29 cellular contexts compared by ENCODE assay signal in genomic region chr6:104595315-104595820, GRCh38.
"Had no signal": no experiment of that assay in that cellular context is flagged by ENCODE, and none has a peak within 500 bp of the region (broad histone marks: within the 10 kb centered on the region; RNA-seq: fewer than 3 reads in every experiment).

No MANE protein-coding gene starts in this region.

- H3K4me3 ChIP-seq: ascending aorta, body of pancreas, breast epithelium, SJSA1 had no signal

- H3K9me3 ChIP-seq: ascending aorta, body of pancreas, breast epithelium, SJSA1, SK-N-SH had no signal

- DNase-seq: activated CD4-positive, alpha-beta T cell treated with anti-CD3 and anti-CD28 coated beads, Interleukin-2, amount 10 ng/mL, durations not matched to agents 24 days and 14 days; activated CD4-positive, alpha-beta T cell treated with anti-CD3 and anti-CD28 coated beads, Interleukin-2, amount 50 U/mL, for 4 hours; activated CD8-positive, alpha-beta T cell treated with anti-CD3 and anti-CD28 coated beads for 36 hours; activated effector memory CD4-positive, alpha-beta T cell treated with anti-CD3 and anti-CD28 coated beads, Interleukin-2, amount 50 U/mL, for 16 hours; activated naive CD4-positive, alpha-beta T cell; activated naive CD4-positive, alpha-beta T cell treated with anti-CD3 and anti-CD28 coated beads, Interleukin-2, amount 50 U/mL, for 16 hours; activated naive CD8-positive, alpha-beta T cell treated with anti-CD3 and anti-CD28 coated beads for 36 hours; activated T-cell treated with anti-CD3 and anti-CD28 coated beads, Interleukin-2, amount 50 U/mL, for 1 hour; activated T-cell treated with anti-CD3 and anti-CD28 coated beads, Interleukin-2, amount 50 U/mL, for 72 hours; amniotic stem cell; body of pancreas; Karpas-422; KBM-7; NCI-H1105; NCI-H1417 treated with DMSO at 0.1 percent for 48 hours; NCI-H1694; NCI-H1930; NCI-H2171; NCI-H446; NCI-H524; NCI-H69; NCI-H82; SHP77 treated with DMSO at 0.1 percent for 48 hours; SK-N-SH had no signal

- H3K27me3 ChIP-seq: ascending aorta, body of pancreas, breast epithelium had no signal

- H3K4me1 ChIP-seq: ascending aorta, breast epithelium, SJSA1 had no signal

- ATAC-seq: activated CD8-positive, alpha-beta T cell treated with anti-CD3 and anti-CD28 coated beads for 36 hours; activated T-cell treated with anti-CD3 and anti-CD28 coated beads, Interleukin-2, amount 50 U/mL, for 72 hours; activated T-helper 17 cell treated with anti-CD3 and anti-CD28 coated beads, Interleukin-2, amount 50 U/mL, for 72 hours; body of pancreas; Panc1 had no signal

- H3K27ac ChIP-seq: ascending aorta, body of pancreas, breast epithelium, SJSA1 had no signal
